ENCODE assay signal across 9 cellular contexts in the genomic region with DNA sequence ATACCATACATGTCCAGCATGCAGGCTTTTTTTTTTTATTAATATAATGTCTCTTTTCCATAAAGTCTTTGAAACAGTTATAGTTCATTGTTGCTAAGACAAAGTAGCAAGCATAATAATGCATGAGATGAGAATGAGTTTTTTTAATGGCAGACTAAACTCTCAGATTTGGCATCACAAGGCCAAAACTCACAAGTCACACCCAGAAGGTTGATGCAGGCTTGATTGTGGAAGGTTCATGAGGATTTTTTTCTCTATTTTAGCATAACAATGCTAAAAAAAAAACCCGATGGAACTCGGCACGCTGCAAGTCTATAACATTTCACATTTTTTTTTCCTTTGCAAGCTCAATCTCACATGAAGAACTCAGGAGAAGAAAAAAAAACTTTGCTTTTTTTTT. TPM values are rescaled to one million over a fixed set of nuclear protein-coding genes. Genes with fewer than 3 reads are reported as not detected.
DNase-seq lines count a peak whose midpoint lies in the region; ATAC-seq and TF ChIP-seq lines count a peak whose summit lies in the region.
"Had no signal": no experiment of that assay in that cellular context is flagged by ENCODE, and none has a peak within 500 bp of the region (broad histone marks: within the 10 kb centered on the region; RNA-seq: fewer than 3 reads in every experiment).

No MANE protein-coding gene starts in this region.

- DNase-seq in CD4-positive, alpha-beta T cell, result no peak
- DNase-seq in SJSA1 (ENCODE audit: low read depth in 1 of 2, low spot score in 2 of 2), result no peak
- no peak for DNase-seq in epithelial cell of proximal tubule (ENCODE audit: low read depth)
- DNase-seq in neuronal stem cell (ENCODE audit: low spot score), result no peak
- no peak for DNase-seq in foreskin keratinocyte
- no peak for DNase-seq in activated CD4-positive, CD25-positive, alpha-beta regulatory T cell (lab: John Stamatoyannopoulos, UW)
- DNase-seq in activated gamma-delta T cell (lab: John Stamatoyannopoulos, UW), result no peak
- no peak for DNase-seq in NCI-H2029 (lab: John Stamatoyannopoulos, UW)
- DNase-seq: Karpas-422 had no signal

- intact Hi-C loops in CD4-positive, alpha-beta T cell (cut with DNase I, micrococcal nuclease), result no loop called here

- POLR2A ChIA-PET in CD4-positive, alpha-beta T cell (lab: Charles Lee), result interaction anchor here (0.6 kb wide), 1 partner anchor 302 kb away, joined by 3 read pairs; no protein-coding TSS in a partner anchor

- no peak overlapping the region for H2BK15ac ChIP-seq in neuronal stem cell (ENCODE audit: low read length)

- H3K4me1 ChIP-seq in SJSA1 (replicated peaks) (peaks cover 18% of the 10 kb centered on the region), neuronal stem cell (ENCODE audit: control insufficient read depth in 2 of 2, insufficient read depth in 1 of 2, low read depth in 1 of 2, low read length in 2 of 2) (peaks cover 6 to 24% of the 10 kb centered on the region in 2 donors), foreskin keratinocyte (peaks cover 5% of the 10 kb centered on the region)

- H2AK5ac ChIP-seq in neuronal stem cell (ENCODE audit: low read depth, low read length), result no peak overlapping the region

- H3K36me3 Mint-ChIP-seq in CD4-positive, alpha-beta T cell (ENCODE audit: low read depth), result peaks cover 26% of the 10 kb centered on the region

- no peak overlapping the region for H2BK12ac ChIP-seq in neuronal stem cell (ENCODE audit: low read length)

- peaks cover 2% of the 10 kb centered on the region for H3K79me1 ChIP-seq in neuronal stem cell (ENCODE audit: low read depth, low read length)

- CTCF ChIA-PET in CD4-positive, alpha-beta T cell (lab: Charles Lee), result no interaction called here

- H3K4ac ChIP-seq in neuronal stem cell (ENCODE audit: low read length), result no peak overlapping the region

- H3K4me1 Mint-ChIP-seq in CD4-positive, alpha-beta T cell (ENCODE audit: low read depth), result peaks cover 47% of the 10 kb centered on the region

- no peak overlapping the region for H3K23ac ChIP-seq in neuronal stem cell (ENCODE audit: low read depth, low read length, poor library complexity)

- peaks cover 8% of the 10 kb centered on the region for H3K27me3 Mint-ChIP-seq in CD4-positive, alpha-beta T cell

- no peaks in the 10 kb centered on the region for H3K27me3 ChIP-seq in CD4-positive, alpha-beta T cell (ENCODE audit: control insufficient read depth, insufficient read depth, low read length)
- H3K27me3 ChIP-seq in SJSA1 (replicated peaks) (no peaks in the 10 kb centered on the region), neuronal stem cell (ENCODE audit: control insufficient read depth in 3 of 3, insufficient read depth in 3 of 3, low read depth in 1 of 3, low read length in 3 of 3) (no peaks in the 10 kb centered on the region), foreskin keratinocyte (peaks cover 7% of the 10 kb centered on the region)

- H3K9ac ChIP-seq in neuronal stem cell (ENCODE audit: low read depth, low read length, poor library complexity), result no peak overlapping the region

- H3K27ac Mint-ChIP-seq in CD4-positive, alpha-beta T cell, result peak overlapping the region; percentile 80

- peak overlapping the region; percentile 90 for H2AFZ ChIP-seq in neuronal stem cell (ENCODE audit: low read length)

- H3K4me3 ChIP-seq in SJSA1 (peak overlapping the region; percentile 64), epithelial cell of proximal tubule (ENCODE audit: low read depth, low read length) (peak overlapping the region; percentile 77), neuronal stem cell (ENCODE audit: low read length in 2 of 2) (peak overlapping the region; percentile 78 to 87)

- no peak overlapping the region for H4K91ac ChIP-seq in neuronal stem cell (ENCODE audit: low read depth, low read length, poor library complexity)

- H2BK5ac ChIP-seq in neuronal stem cell (ENCODE audit: low read length), result no peak overlapping the region

- H3K9me3 ChIP-seq in CD4-positive, alpha-beta T cell (ENCODE audit: control insufficient read depth, low read length), result no peaks in the 10 kb centered on the region
- H3K9me3 ChIP-seq in SJSA1 (replicated peaks) (no peaks in the 10 kb centered on the region), neuronal stem cell (replicated peaks in 1 of 2; ENCODE audit: control insufficient read depth in 2 of 2, insufficient read depth in 1 of 2, low read depth in 1 of 2, low read length in 2 of 2) (no peaks in the 10 kb centered on the region)

- H3K4me2 ChIP-seq in neuronal stem cell (ENCODE audit: insufficient read depth, low read length, poor library complexity, severe bottlenecking), result peak overlapping the region; percentile 67

- H3K14ac ChIP-seq in neuronal stem cell (ENCODE audit: low read length), result no peak overlapping the region

- no peak overlapping the region for H4K8ac ChIP-seq in neuronal stem cell (ENCODE audit: low read depth, low read length)

- no peaks in the 10 kb centered on the region for H3K9me3 Mint-ChIP-seq in CD4-positive, alpha-beta T cell

- H3K4me3 Mint-ChIP-seq in CD4-positive, alpha-beta T cell, result peak overlapping the region; percentile 93

- no peak overlapping the region for H3K27ac ChIP-seq in CD4-positive, alpha-beta T cell (ENCODE audit: low read depth, low read length)
- no peak overlapping the region for H3K27ac ChIP-seq in SJSA1
- no peak overlapping the region for H3K27ac ChIP-seq in neuronal stem cell (replicated peaks; ENCODE audit: low read length)
- H3K27ac ChIP-seq in foreskin keratinocyte, result no peak overlapping the region

- WGBS in neuronal stem cell (ENCODE audit: extremely low coverage in 2 of 2, insufficient read length in 2 of 2, insufficient replicate concordance in 1 of 2), 2 donors, result no CpG with 5 or more reads among the region's 3 CpGs

- H3K18ac ChIP-seq in neuronal stem cell (ENCODE audit: low read length), result no peak overlapping the region

- H3K36me3 ChIP-seq in SJSA1, result peaks cover 7% of the 10 kb centered on the region
- no peaks in the 10 kb centered on the region for H3K36me3 ChIP-seq in neuronal stem cell (replicated peaks in 1 of 2; ENCODE audit: control insufficient read depth in 2 of 2, insufficient read depth in 2 of 2, low read length in 2 of 2)

- no peak for ATAC-seq in CD4-positive, alpha-beta T cell (ENCODE audit: poor library complexity)
- no peak for ATAC-seq in foreskin keratinocyte

- H2BK120ac ChIP-seq in neuronal stem cell (ENCODE audit: low read depth, low read length), result no peak overlapping the region

- TF ChIP-seq CTCF in CD4-positive, alpha-beta T cell (IDR thresholded peaks at IDR 0.05), result no peak
- TF ChIP-seq CTCF in epithelial cell of proximal tubule (conservative IDR thresholded peaks at IDR 0.05; ENCODE audit: low read depth, low read length) (no peak), foreskin keratinocyte (conservative IDR thresholded peaks at IDR 0.05) (no peak)

RNA-seq across cellular contexts. Expression of gene MAF, which starts 2.8 kb away (rescaled TPM):
- total RNA-seq in CD4-positive, alpha-beta T cell, result 10 to 100 TPM; 36.0 to 36.2 TPM
- 12.8 and 13.8 TPM in 2 replicates for total RNA-seq in SJSA1 (2014; rRNA removed; shearing (Covaris generic))
- 0.58 and 7.3 TPM in 2 replicates for total RNA-seq in epithelial cell of proximal tubule
- polyA plus RNA-seq in neuronal stem cell (2013, experiment 1 of 2), result 8.2 TPM
- 8.4 TPM for polyA plus RNA-seq in neuronal stem cell (2013, experiment 2 of 2)
- total RNA-seq in foreskin keratinocyte, result 0.81 and 2.9 TPM in 2 replicates
- polyA plus RNA-seq in foreskin keratinocyte, result 0.38 and 1.1 TPM in 2 replicates
